Comparison of ENCODE assay signal across 16 cellular contexts in the genomic region with DNA sequence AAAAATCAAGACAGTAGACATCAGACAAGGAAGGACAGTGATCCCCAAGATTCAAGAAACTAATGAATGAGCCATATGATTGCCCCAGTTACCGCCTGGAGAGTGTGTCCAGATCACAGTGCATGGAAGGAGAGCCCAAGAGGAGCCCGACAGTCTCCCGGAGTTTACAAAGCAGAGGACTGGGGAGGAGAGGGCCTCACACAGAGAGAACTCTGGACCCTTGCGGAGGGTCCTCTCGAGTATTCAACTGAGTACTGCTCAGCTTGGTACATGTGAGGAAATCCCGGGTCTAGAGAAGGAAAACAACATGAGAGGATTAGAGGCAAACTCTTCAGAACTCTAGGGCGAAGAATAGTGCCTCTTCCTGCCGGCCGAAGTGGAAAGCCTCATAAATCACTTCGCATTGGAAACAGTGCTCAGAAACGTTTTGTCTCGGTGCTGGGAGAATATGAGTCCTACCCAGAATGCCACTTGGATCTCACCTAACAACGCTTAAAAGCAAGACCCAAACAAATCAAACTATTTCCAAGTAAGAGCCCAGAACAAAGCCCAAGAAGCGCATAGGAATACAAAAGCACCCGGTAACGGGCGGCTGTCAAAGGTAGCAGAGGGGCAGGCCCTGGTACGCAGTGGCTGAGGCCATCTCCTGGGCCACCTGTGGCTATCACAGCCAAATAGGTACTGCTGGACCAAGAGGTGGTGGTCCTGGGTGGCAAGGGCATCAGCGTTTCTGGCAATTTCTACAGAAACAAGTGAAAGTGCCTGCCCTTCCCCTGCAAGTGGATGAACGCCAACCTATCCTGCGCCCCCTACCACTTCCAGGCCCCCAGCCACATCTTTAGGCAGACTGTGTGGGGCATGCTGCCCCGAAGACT. TPM values are rescaled to one million over a fixed set of nuclear protein-coding genes. Genes with fewer than 3 reads are reported as not detected.
DNase-seq lines count a peak whose midpoint lies in the region; TF ChIP-seq lines count a peak whose summit lies in the region.
"Had no signal": no experiment of that assay in that cellular context is flagged by ENCODE, and none has a peak within 500 bp of the region (broad histone marks: within the 10 kb centered on the region; RNA-seq: fewer than 3 reads in every experiment).

No MANE protein-coding gene starts in this region.

- H3K4me1 Mint-ChIP-seq in activated naive CD4-positive, alpha-beta T cell treated with anti-CD3 and anti-CD28 coated beads, Interleukin-2, amount 50 U/mL, for 24 hours = peaks cover 39% of the 10 kb centered on the region
- H3K4me1 Mint-ChIP-seq in endothelial cell (ENCODE audit: unreplicated experiment) = peaks cover 24% of the 10 kb centered on the region

- CTCF ChIA-PET in HEK293T (lab: Yijun Ruan, JAX) = no interaction called here

- no peaks in the 10 kb centered on the region for H3K27me3 Mint-ChIP-seq in activated naive CD4-positive, alpha-beta T cell treated with anti-CD3 and anti-CD28 coated beads, Interleukin-2, amount 50 U/mL, for 24 hours
- peaks cover 10% of the 10 kb centered on the region for H3K27me3 Mint-ChIP-seq in endothelial cell (ENCODE audit: unreplicated experiment)
- H3K27me3 Mint-ChIP-seq: memory B cell; stimulated activated memory B cell treated with anti-CD40 and anti-IgM and Interleukin-4, amounts not matched to agents 10 μg/mL and 1 μg/mL and 100 μg/mL, for 72 hours had no signal

- H3K4me3 Mint-ChIP-seq in activated naive CD4-positive, alpha-beta T cell treated with anti-CD3 and anti-CD28 coated beads, Interleukin-2, amount 50 U/mL, for 24 hours = peak overlapping the region; percentile 36
- H3K4me3 Mint-ChIP-seq in endothelial cell (ENCODE audit: unreplicated experiment) = peak overlapping the region; percentile 18
- H3K4me3 Mint-ChIP-seq: stimulated activated memory B cell treated with anti-CD40 and anti-IgM and Interleukin-4, amounts not matched to agents 10 μg/mL and 1 μg/mL and 100 μg/mL, for 72 hours had no signal

- peaks cover 3% of the 10 kb centered on the region for H3K36me3 Mint-ChIP-seq in activated naive CD4-positive, alpha-beta T cell treated with anti-CD3 and anti-CD28 coated beads, Interleukin-2, amount 50 U/mL, for 24 hours
- H3K36me3 Mint-ChIP-seq in endothelial cell (ENCODE audit: low read depth, unreplicated experiment) = peaks cover 5% of the 10 kb centered on the region

- DNase-seq in activated naive CD4-positive, alpha-beta T cell treated with anti-CD3 and anti-CD28 coated beads, Interleukin-2, amount 50 U/mL, for 16 hours = no peak
- DNase-seq in HEK293T (ENCODE audit: extremely low spot score) = no peak
- DNase-seq in endothelial cell (ENCODE audit: low spot score) = no peak
- peak; percentile 31 for DNase-seq in retina
- DNase-seq in NCI-H187 (lab: John Stamatoyannopoulos, UW) = no peak
- DNase-seq in NCI-H2227 (lab: John Stamatoyannopoulos, UW; ENCODE audit: unreplicated experiment) = no peak
- DNase-seq: activated CD4-positive, alpha-beta T cell treated with anti-CD3 and anti-CD28 coated beads, Interleukin-2, amount 50 U/mL, for 48 hours; dermis blood vessel endothelial cell; NCI-H2227 treated with DMSO at 0.1 percent for 48 hours; stimulated activated CD4-positive, alpha-beta T cell treated with anti-CD3 and anti-CD28 coated beads, Interleukin-2, amount 100 ng/mL, for 48 hours; SW 1271; T1000; uterus had no signal

- H3K27ac Mint-ChIP-seq in activated naive CD4-positive, alpha-beta T cell treated with anti-CD3 and anti-CD28 coated beads, Interleukin-2, amount 50 U/mL, for 24 hours = no peak overlapping the region
- H3K27ac Mint-ChIP-seq in endothelial cell (ENCODE audit: unreplicated experiment) = peak overlapping the region; percentile 78
- H3K27ac Mint-ChIP-seq: memory B cell had no signal

- no peak for TF ChIP-seq CTCF in endothelial cell (IDR thresholded peaks at IDR 0.05; ENCODE audit: unreplicated experiment)

- POLR2A ChIA-PET in HEK293T (lab: Yijun Ruan, JAX) = no interaction called here

- H3K9me3 Mint-ChIP-seq in activated naive CD4-positive, alpha-beta T cell treated with anti-CD3 and anti-CD28 coated beads, Interleukin-2, amount 50 U/mL, for 24 hours = no peaks in the 10 kb centered on the region
- H3K9me3 Mint-ChIP-seq in endothelial cell (ENCODE audit: unreplicated experiment) = peaks cover 5% of the 10 kb centered on the region

TF ChIP-seq in HEK293T, 16 proteins besides CTCF, POLR2A, EP300 and RAD21:
- no peak for TF ChIP-seq FOXM1 (IDR thresholded peaks at IDR 0.05; ENCODE audit: borderline replicate concordance)
- TF ChIP-seq, protein P1, sequence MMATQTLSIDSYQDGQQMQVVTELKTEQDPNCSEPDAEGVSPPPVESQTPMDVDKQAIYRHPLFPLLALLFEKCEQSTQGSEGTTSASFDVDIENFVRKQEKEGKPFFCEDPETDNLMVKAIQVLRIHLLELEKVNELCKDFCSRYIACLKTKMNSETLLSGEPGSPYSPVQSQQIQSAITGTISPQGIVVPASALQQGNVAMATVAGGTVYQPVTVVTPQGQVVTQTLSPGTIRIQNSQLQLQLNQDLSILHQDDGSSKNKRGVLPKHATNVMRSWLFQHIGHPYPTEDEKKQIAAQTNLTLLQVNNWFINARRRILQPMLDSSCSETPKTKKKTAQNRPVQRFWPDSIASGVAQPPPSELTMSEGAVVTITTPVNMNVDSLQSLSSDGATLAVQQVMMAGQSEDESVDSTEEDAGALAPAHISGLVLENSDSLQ (IDR thresholded peaks at IDR 0.05) = peak; percentile 43; the same call in 1 of the 2 replicates
TF ChIP-seq in HEK293T: peak in this region for 1.

RNA-seq across cellular contexts. Expression of a gene that starts 36.0 kb away (rescaled TPM):
- total RNA-seq in endothelial cell (ENCODE audit: unreplicated experiment) = 73.4 TPM

RNA-seq across cellular contexts. Expression of a gene that starts 49.2 kb away (rescaled TPM):
- 4.9 TPM for total RNA-seq in endothelial cell (ENCODE audit: unreplicated experiment)
